Comparison of ENCODE assay signal across 14 cellular contexts in genomic region chr18:61743775-61744531, GRCh38.
DNase-seq lines count a peak whose midpoint lies in the region; ATAC-seq and TF ChIP-seq lines count a peak whose summit lies in the region.
"Had no signal": no experiment of that assay in that cellular context is flagged by ENCODE, and none has a peak within 500 bp of the region (broad histone marks: within the 10 kb centered on the region; RNA-seq: fewer than 3 reads in every experiment).

No MANE protein-coding gene starts in this region.

- DNase-seq in adipocyte (ENCODE audit: low read depth) (peak; percentile 36), fibroblast of lung (ENCODE audit: low read depth in 2 of 2) (peak; percentile 21 to 52), myocyte (ENCODE audit: low read depth) (peak; percentile 56), thyroid gland (no peak), transverse colon (no peak), DMS53 (lab: John Stamatoyannopoulos, UW) (no peak)
- DNase-seq: activated naive CD8-positive, alpha-beta T cell treated with anti-CD3 and anti-CD28 coated beads for 36 hours; CD4-positive, CD25-positive, alpha-beta regulatory T cell; stimulated activated CD4-positive, alpha-beta T cell treated with anti-CD3 and anti-CD28 coated beads, Interleukin-1b, Interleukin-23, amount 100 ng/mL, for 48 hours had no signal

- in situ Hi-C loops in transverse colon (cut with MboI; ENCODE audit: low pct_ligation_motif_present in 1 of 4, low pct_unique_long_range_greater_than_20kb in 1 of 4, low sequenced_read_pairs in 3 of 4): no loop called here

- intact Hi-C loops in thyroid gland (cut with DNase I) (no loop called here), transverse colon (cut with DNase I; ENCODE audit: low total_unique reads) (no loop called here)

- 75 to 82% methylated on average over 4 of the region's 4 CpGs for WGBS in thyroid gland, 2 donors
- WGBS in transverse colon (ENCODE audit: low coverage in 1 of 2), 2 donors: 66 to 81% methylated on average over 4 of the region's 4 CpGs

- H3K36me3 ChIP-seq in adipocyte (ENCODE audit: control insufficient read depth, insufficient read depth, low read length, severe bottlenecking): no peaks in the 10 kb centered on the region
- no peaks in the 10 kb centered on the region for H3K36me3 ChIP-seq in fibroblast of lung (ENCODE audit: control insufficient read depth, insufficient read depth, low read length)
- H3K36me3 ChIP-seq in thyroid gland: no peaks in the 10 kb centered on the region
- no peaks in the 10 kb centered on the region for H3K36me3 ChIP-seq in transverse colon
- H3K36me3 ChIP-seq: SJSA1 had no signal

- H4K20me1 ChIP-seq in fibroblast of lung (ENCODE audit: control insufficient read depth, extremely low read depth, insufficient read depth, low read length): no peaks in the 10 kb centered on the region

- no peak for TF ChIP-seq POLR2A in thyroid gland (IDR thresholded peaks at IDR 0.05)
- no peak for TF ChIP-seq POLR2A in transverse colon (IDR thresholded peaks at IDR 0.05)

- H3K4me2 ChIP-seq in fibroblast of lung (ENCODE audit: extremely low read depth, insufficient read depth, low read length): no peak overlapping the region

- no peak for TF ChIP-seq EP300 in transverse colon (IDR thresholded peaks at IDR 0.05; ENCODE audit: low read depth)

- H2AFZ ChIP-seq in fibroblast of lung (ENCODE audit: low read length): no peak overlapping the region

- no peak overlapping the region for H3K4me3 ChIP-seq in adipocyte (ENCODE audit: low read length)
- H3K4me3 ChIP-seq in fibroblast of lung (replicated peaks in 1 of 4; ENCODE audit: control extremely low read depth in 1 of 4, insufficient read depth in 1 of 4, low read depth in 3 of 4, low read length in 4 of 4): no peak overlapping the region
- H3K4me3 ChIP-seq in thyroid gland (replicated peaks in 1 of 3): no peak overlapping the region
- H3K4me3 ChIP-seq in transverse colon: no peak overlapping the region
- H3K4me3 ChIP-seq: lung, SJSA1 had no signal

- TF ChIP-seq CTCF in fibroblast of lung (conservative IDR thresholded peaks at IDR 0.05 in 1 of 2, IDR thresholded peaks at IDR 0.05 in 1 of 2; ENCODE audit: low read depth in 1 of 2, low read length in 2 of 2) (no peak), thyroid gland (IDR thresholded peaks at IDR 0.05) (no peak), transverse colon (IDR thresholded peaks at IDR 0.05) (no peak)

- H3K27ac ChIP-seq in fibroblast of lung (ENCODE audit: insufficient read depth, low read length) (no peak overlapping the region), thyroid gland (peak overlapping the region; percentile 61 to 85 (median 65)), transverse colon (no peak overlapping the region)
- H3K27ac ChIP-seq: SJSA1, VCaP had no signal

- no peak for ATAC-seq in HG03139 (IDR thresholded peaks at IDR 0.05; ENCODE audit: unreplicated experiment)
- ATAC-seq in HG03457 (IDR thresholded peaks at IDR 0.05; ENCODE audit: unreplicated experiment): no peak

- H3K27me3 ChIP-seq in adipocyte (replicated peaks; ENCODE audit: control insufficient read depth, insufficient read depth, low read length) (no peaks in the 10 kb centered on the region), fibroblast of lung (ENCODE audit: control insufficient read depth, insufficient read depth, low read length) (no peaks in the 10 kb centered on the region), thyroid gland (no peaks in the 10 kb centered on the region), transverse colon (no peaks in the 10 kb centered on the region)
- H3K27me3 ChIP-seq: SJSA1 had no signal

- H3K9ac ChIP-seq in adipocyte (ENCODE audit: low read length) (no peak overlapping the region), fibroblast of lung (ENCODE audit: insufficient read depth, low read length) (no peak overlapping the region)

- no peaks in the 10 kb centered on the region for H3K79me2 ChIP-seq in fibroblast of lung (ENCODE audit: control insufficient read depth, insufficient read depth, low read length)

- no peaks in the 10 kb centered on the region for H3K9me3 ChIP-seq in adipocyte (ENCODE audit: control insufficient read depth, low read length)
- H3K9me3 ChIP-seq in fibroblast of lung (ENCODE audit: control insufficient read depth, insufficient read depth, low read depth, low read length): no peaks in the 10 kb centered on the region
- H3K9me3 ChIP-seq in thyroid gland: no peaks in the 10 kb centered on the region
- H3K9me3 ChIP-seq in transverse colon: no peaks in the 10 kb centered on the region
- H3K9me3 ChIP-seq: SJSA1 had no signal

- H3K4me1 ChIP-seq in adipocyte (ENCODE audit: control insufficient read depth, insufficient read depth, low read length) (peaks cover 24% of the 10 kb centered on the region), fibroblast of lung (ENCODE audit: control insufficient read depth, extremely low read depth, insufficient read depth, low read length) (peaks cover 2% of the 10 kb centered on the region), thyroid gland (peaks cover 18 to 21% of the 10 kb centered on the region in 2 donors), transverse colon (peaks cover 0 to 8% (median 3%) of the 10 kb centered on the region in 4 donors)

Comparison
In these comparisons a context has a peak if more than half of its experiments do, and no peak if none do; other contexts are left out.
1. DNase-seq: peak in adipocyte (single experiment), fibroblast of lung (2 of 2) and myocyte (single experiment); none in thyroid gland (0 of 2), transverse colon (single experiment) and DMS53 (single experiment).
2. H3K27ac ChIP-seq: peak in thyroid gland (3 of 3); none in fibroblast of lung (single experiment) and transverse colon (0 of 4).